Comparison of ENCODE assay signal across 24 cellular contexts in genomic region chr2:36044389-36044788, GRCh38.
A peak's percentile ranks its signal among the peaks of the same experiment; 100 is the strongest.
DNase-seq lines count a peak whose midpoint lies in the region; ATAC-seq and TF ChIP-seq lines count a peak whose summit lies in the region.
"Had no signal": no experiment of that assay in that cellular context is flagged by ENCODE, and none has a peak within 500 bp of the region (broad histone marks: within the 10 kb centered on the region; RNA-seq: fewer than 3 reads in every experiment).

No MANE protein-coding gene starts in this region.

- intact Hi-C loops in lower leg skin (cut with DNase I; ENCODE audit: low total_unique reads): no loop called here

- H3K27ac Mint-ChIP-seq in stimulated activated effector memory CD8-positive, alpha-beta T cell treated with anti-CD3 and anti-CD28 coated beads, Interleukin-12 subunit alpha, Interleukin-12 subunit beta, amount 100 ng/mL, for 72 hours: no peak overlapping the region
- H3K27ac Mint-ChIP-seq: activated CD8-positive, alpha-beta memory T cell treated with anti-CD3 and anti-CD28 coated beads, Interleukin-2, amount 10 ng/mL, durations not matched to agents 7 days and 5 days; activated naive CD8-positive, alpha-beta T cell treated with anti-CD3 and anti-CD28 coated beads, Interleukin-2, amount 10 ng/mL, durations not matched to agents 7 days and 5 days; T-helper 1 cell treated with Interleukin-12 subunit alpha and Interleukin-12 subunit beta and Interleukin-4 antibody, amounts not matched to agents 30 μg/mL and 1 μg/mL, for 36 hours had no signal

- H3K4me1 Mint-ChIP-seq in stimulated activated effector memory CD8-positive, alpha-beta T cell treated with anti-CD3 and anti-CD28 coated beads, Interleukin-12 subunit alpha, Interleukin-12 subunit beta, amount 100 ng/mL, for 72 hours: no peaks in the 10 kb centered on the region
- H3K4me1 Mint-ChIP-seq: activated naive CD8-positive, alpha-beta T cell treated with anti-CD3 and anti-CD28 coated beads, Interleukin-2, amount 10 ng/mL, durations not matched to agents 7 days and 5 days had no signal

- H3K9me3 Mint-ChIP-seq in stimulated activated effector memory CD8-positive, alpha-beta T cell treated with anti-CD3 and anti-CD28 coated beads, Interleukin-12 subunit alpha, Interleukin-12 subunit beta, amount 100 ng/mL, for 72 hours: peaks cover 5% of the 10 kb centered on the region

- H3K4me3 Mint-ChIP-seq in stimulated activated effector memory CD8-positive, alpha-beta T cell treated with anti-CD3 and anti-CD28 coated beads, Interleukin-12 subunit alpha, Interleukin-12 subunit beta, amount 100 ng/mL, for 72 hours: no peak overlapping the region
- H3K4me3 Mint-ChIP-seq: activated CD8-positive, alpha-beta memory T cell treated with anti-CD3 and anti-CD28 coated beads, Interleukin-2, amount 10 ng/mL, durations not matched to agents 7 days and 5 days; activated naive CD8-positive, alpha-beta T cell treated with anti-CD3 and anti-CD28 coated beads, Interleukin-2, amount 10 ng/mL, durations not matched to agents 7 days and 5 days; activated T-cell treated with anti-CD3 and anti-CD28 coated beads, Interleukin-2, amount 50 U/mL, for 4 hours; T-helper 1 cell treated with Interleukin-12 subunit alpha and Interleukin-12 subunit beta and Interleukin-4 antibody, amounts not matched to agents 30 μg/mL and 1 μg/mL, for 36 hours had no signal

- TF ChIP-seq POLR2A in lower leg skin (IDR thresholded peaks at IDR 0.05): no peak

- peak; percentile 5 for DNase-seq in DMS53 (lab: John Stamatoyannopoulos, UW)
- no peak for DNase-seq in DMS53 treated with DMSO at 0.1 percent for 48 hours (lab: John Stamatoyannopoulos, UW; ENCODE audit: unreplicated experiment)
- DNase-seq in NCI-H526 (lab: John Stamatoyannopoulos, UW): peak; percentile 6 to 40
- DNase-seq in stimulated activated effector memory CD8-positive, alpha-beta T cell treated with anti-CD3 and anti-CD28 coated beads, Interleukin-12 subunit alpha, Interleukin-12 subunit beta, amount 100 ng/mL, for 72 hours (ENCODE audit: low spot score in 2 of 2): no peak
- no peak for DNase-seq in lower leg skin (ENCODE audit: low spot score in 2 of 2)
- no peak for DNase-seq in stimulated activated CD4-positive, alpha-beta T cell treated with anti-CD3 and anti-CD28 coated beads, Interleukin-12 subunit alpha, Interleukin-12 subunit beta, amount 100 ng/mL, for 4 hours
- DNase-seq in Ammon's horn (ENCODE audit: low spot score): no peak
- DNase-seq: activated CD8-positive, alpha-beta memory T cell treated with anti-CD3 and anti-CD28 coated beads, Interleukin-2, amount 10 ng/mL, durations not matched to agents 7 days and 5 days; activated gamma-delta T cell; activated naive CD8-positive, alpha-beta T cell treated with anti-CD3 and anti-CD28 coated beads, Interleukin-2, amount 10 ng/mL, durations not matched to agents 7 days and 5 days; activated T-cell treated with anti-CD3 and anti-CD28 coated beads, Interleukin-2, amount 50 U/mL, for 4 hours; aorta; KBM-7; NCI-H1092 treated with DMSO at 0.1 percent for 48 hours; NCI-H2081; SK-N-SH; stimulated activated naive CD4-positive, alpha-beta T cell treated with Interleukin-2 at 50 U/mL for 16 hours; upper lobe of right lung had no signal

- ATAC-seq in HG03039 (IDR thresholded peaks at IDR 0.05; ENCODE audit: unreplicated experiment): peak; percentile 58
- ATAC-seq in stimulated activated effector memory CD8-positive, alpha-beta T cell treated with anti-CD3 and anti-CD28 coated beads, Interleukin-12 subunit alpha, Interleukin-12 subunit beta, amount 100 ng/mL, for 72 hours: peak; percentile 71
- ATAC-seq: activated CD8-positive, alpha-beta memory T cell treated with anti-CD3 and anti-CD28 coated beads, Interleukin-2, amount 10 ng/mL, durations not matched to agents 7 days and 5 days; activated T-cell treated with anti-CD3 and anti-CD28 coated beads, Interleukin-2, amount 50 U/mL, for 4 hours; gastroesophageal sphincter; Right ventricle myocardium inferior; upper lobe of right lung had no signal

- no peak overlapping the region for H3K4me3 ChIP-seq in lower leg skin (ENCODE audit: low read depth, poor library complexity, severe bottlenecking)
- H3K4me3 ChIP-seq: gastroesophageal sphincter, hepatocyte, suprapubic skin, upper lobe of right lung had no signal

- H3K36me3 Mint-ChIP-seq in stimulated activated effector memory CD8-positive, alpha-beta T cell treated with anti-CD3 and anti-CD28 coated beads, Interleukin-12 subunit alpha, Interleukin-12 subunit beta, amount 100 ng/mL, for 72 hours: no peaks in the 10 kb centered on the region
- H3K36me3 Mint-ChIP-seq: activated CD8-positive, alpha-beta memory T cell treated with anti-CD3 and anti-CD28 coated beads, Interleukin-2, amount 10 ng/mL, durations not matched to agents 7 days and 5 days had no signal

- 92 to 93% methylated on average over 4 of the region's 4 CpGs for WGBS in lower leg skin, 2 donors

- no peak for TF ChIP-seq CTCF in lower leg skin (IDR thresholded peaks at IDR 0.05)

Comparison
In these comparisons a context has a peak if more than half of its experiments do, and no peak if none do; other contexts are left out.
1. DNase-seq: peak in DMS53 (single experiment) and NCI-H526 (2 of 2); none in DMS53 treated with DMSO at 0.1 percent for 48 hours (single experiment), stimulated activated effector memory CD8-positive, alpha-beta T cell treated with anti-CD3 and anti-CD28 coated beads, Interleukin-12 subunit alpha, Interleukin-12 subunit beta, amount 100 ng/mL, for 72 hours (0 of 2), lower leg skin (0 of 2), stimulated activated CD4-positive, alpha-beta T cell treated with anti-CD3 and anti-CD28 coated beads, Interleukin-12 subunit alpha, Interleukin-12 subunit beta, amount 100 ng/mL, for 4 hours (single experiment) and Ammon's horn (single experiment).